5 cellular contexts compared by ENCODE assay signal in genomic region chr21:16315223-16315622, GRCh38.
"Had no signal": no experiment of that assay in that cellular context is flagged by ENCODE, and none has a peak within 500 bp of the region (broad histone marks: within the 10 kb centered on the region; RNA-seq: fewer than 3 reads in every experiment).

No MANE protein-coding gene starts in this region.

- H3K4me3 ChIP-seq: GM23338 had no signal

- H3K4me3 Mint-ChIP-seq: GM23338, H9, IgD-negative memory B cell had no signal

- DNase-seq: H9, HCEC 1CT had no signal

- H3K27ac Mint-ChIP-seq: GM23338, H9, IgD-negative memory B cell had no signal

- H3K4me2 ChIP-seq: GM23338 had no signal

- H3K27me3 Mint-ChIP-seq: IgD-negative memory B cell had no signal

- H3K36me3 Mint-ChIP-seq: IgD-negative memory B cell had no signal

- H2AFZ ChIP-seq: GM23338 had no signal

- H3K9me3 Mint-ChIP-seq: GM23338, H9, IgD-negative memory B cell had no signal

- H3K4me1 Mint-ChIP-seq: IgD-negative memory B cell had no signal

- H3K27ac ChIP-seq: HL-60 had no signal
